10 cellular contexts compared by ENCODE assay signal in genomic region chr2:238286095-238286494, GRCh38. TPM values are rescaled to one million over a fixed set of nuclear protein-coding genes. Genes with fewer than 3 reads are reported as not detected.
DNase-seq lines count a peak whose midpoint lies in the region; ATAC-seq and TF ChIP-seq lines count a peak whose summit lies in the region.
"Had no signal": no experiment of that assay in that cellular context is flagged by ENCODE, and none has a peak within 500 bp of the region (broad histone marks: within the 10 kb centered on the region; RNA-seq: fewer than 3 reads in every experiment).

No MANE protein-coding gene starts in this region.

- peaks cover 10% of the 10 kb centered on the region for H3K4me1 ChIP-seq in right cardiac atrium (ENCODE audit: control insufficient read depth, insufficient read depth, low read length)

- no peaks in the 10 kb centered on the region for H3K9me3 Mint-ChIP-seq in neural crest cell
- H3K9me3 Mint-ChIP-seq in activated CD8-positive, alpha-beta memory T cell treated with anti-CD3 and anti-CD28 coated beads, Interleukin-2, amount 10 ng/mL, durations not matched to agents 7 days and 5 days (ENCODE audit: low read depth), result no peaks in the 10 kb centered on the region

- intact Hi-C loops in right cardiac atrium (cut with DNase I), result no loop called here
- intact Hi-C loops in cardiac septum (cut with DNase I), result no loop called here

- no peaks in the 10 kb centered on the region for H3K36me3 Mint-ChIP-seq in neural crest cell (ENCODE audit: low read depth)
- H3K36me3 Mint-ChIP-seq in activated CD8-positive, alpha-beta memory T cell treated with anti-CD3 and anti-CD28 coated beads, Interleukin-2, amount 10 ng/mL, durations not matched to agents 7 days and 5 days, result no peaks in the 10 kb centered on the region

- H3K27ac Mint-ChIP-seq in neural crest cell (ENCODE audit: unreplicated experiment), result peak overlapping the region; percentile 95
- H3K27ac Mint-ChIP-seq in activated CD8-positive, alpha-beta memory T cell treated with anti-CD3 and anti-CD28 coated beads, Interleukin-2, amount 10 ng/mL, durations not matched to agents 7 days and 5 days, result no peak overlapping the region

- H3K27me3 Mint-ChIP-seq in neural crest cell (ENCODE audit: low read depth), result no peaks in the 10 kb centered on the region
- no peaks in the 10 kb centered on the region for H3K27me3 Mint-ChIP-seq in activated CD8-positive, alpha-beta memory T cell treated with anti-CD3 and anti-CD28 coated beads, Interleukin-2, amount 10 ng/mL, durations not matched to agents 7 days and 5 days

- no peak for ATAC-seq in right cardiac atrium
- no peak for ATAC-seq in GM21526 (IDR thresholded peaks at IDR 0.05; ENCODE audit: low FRiP score, unreplicated experiment)
- ATAC-seq in activated CD8-positive, alpha-beta memory T cell treated with anti-CD3 and anti-CD28 coated beads, Interleukin-2, amount 10 ng/mL, durations not matched to agents 7 days and 5 days, result no peak
- ATAC-seq in HG02678 (IDR thresholded peaks at IDR 0.05; ENCODE audit: unreplicated experiment), result no peak

- no peaks in the 10 kb centered on the region for H3K27me3 ChIP-seq in right cardiac atrium (ENCODE audit: control insufficient read depth, insufficient read depth)

- WGBS in right cardiac atrium, result 45% methylated on average over 7 of the region's 7 CpGs

- no peak for TF ChIP-seq CTCF in neural crest cell (conservative IDR thresholded peaks at IDR 0.05)

- CTCF ChIA-PET in activated CD8-positive, alpha-beta memory T cell treated with anti-CD3 and anti-CD28 coated beads, Interleukin-2, amount 10 ng/mL, durations not matched to agents 7 days and 5 days (lab: Charles Lee), result interaction anchor here (7.6 kb wide), 1 partner anchor 22 kb away, joined by 31 read pairs; no protein-coding TSS in a partner anchor

- peaks cover 52% of the 10 kb centered on the region for H3K4me1 Mint-ChIP-seq in neural crest cell
- H3K4me1 Mint-ChIP-seq in activated CD8-positive, alpha-beta memory T cell treated with anti-CD3 and anti-CD28 coated beads, Interleukin-2, amount 10 ng/mL, durations not matched to agents 7 days and 5 days, result peaks cover 25% of the 10 kb centered on the region

- peak overlapping the region; percentile 85 for H3K4me3 Mint-ChIP-seq in neural crest cell
- H3K4me3 Mint-ChIP-seq in activated CD8-positive, alpha-beta memory T cell treated with anti-CD3 and anti-CD28 coated beads, Interleukin-2, amount 10 ng/mL, durations not matched to agents 7 days and 5 days, result no peak overlapping the region

- H3K27ac ChIP-seq in right cardiac atrium (ENCODE audit: low read length), result peak overlapping the region; percentile 87
- H3K27ac ChIP-seq in epithelial cell of prostate, result peak overlapping the region; percentile 91

- H3K4me3 ChIP-seq in right cardiac atrium (ENCODE audit: low read length), result no peak overlapping the region

- DNase-seq in right cardiac atrium (no peak), cardiac septum (ENCODE audit: low spot score) (no peak), epithelial cell of prostate (ENCODE audit: low read depth, low spot score) (no peak), neural crest cell (ENCODE audit: low read depth, low spot score) (no peak), HPDE6-E6E7 (ENCODE audit: extremely low spot score) (no peak)
- no peak for DNase-seq in activated CD8-positive, alpha-beta memory T cell treated with anti-CD3 and anti-CD28 coated beads, Interleukin-2, amount 10 ng/mL, durations not matched to agents 7 days and 5 days
- DNase-seq: activated effector memory CD4-positive, alpha-beta T cell treated with Interleukin-2 at 50 U/mL for 16 hours; NCI-H1436 had no signal

- no peaks in the 10 kb centered on the region for H3K9me3 ChIP-seq in right cardiac atrium (ENCODE audit: control insufficient read depth, low read length)

RNA-seq across cellular contexts. Expression of gene PER2, which starts 2.3 kb away (rescaled TPM):
- total RNA-seq in right cardiac atrium (1 to 10 TPM; 5.0 to 7.2 (median 6.4) TPM), cardiac septum (13.0 TPM), neural crest cell (8.6 TPM in 2 replicates)
- 3.8 TPM for polyA plus RNA-seq in right cardiac atrium
- 10 to 100 TPM in 1 of 2 experiments, 1 to 10 TPM in 1; 9.1 to 11.5 TPM for total RNA-seq in activated CD8-positive, alpha-beta memory T cell treated with anti-CD3 and anti-CD28 coated beads, Interleukin-2, amount 10 ng/mL, durations not matched to agents 7 days and 5 days

RNA-seq across cellular contexts. Expression of gene TRAF3IP1, which starts 34.2 kb away (rescaled TPM):
- total RNA-seq in right cardiac atrium (10 to 100 TPM; 13.1 to 19.9 (median 17.2) TPM), cardiac septum (16.3 TPM), neural crest cell (19.3 and 20.7 TPM in 2 replicates)
- polyA plus RNA-seq in right cardiac atrium, result 6.3 TPM
- total RNA-seq in activated CD8-positive, alpha-beta memory T cell treated with anti-CD3 and anti-CD28 coated beads, Interleukin-2, amount 10 ng/mL, durations not matched to agents 7 days and 5 days, result 1 to 10 TPM; 6.8 to 8.8 TPM

RNA-seq across cellular contexts. Expression of gene HES6, which starts 46.3 kb away (rescaled TPM):
- total RNA-seq in right cardiac atrium (1 to 10 TPM; 3.4 to 6.1 (median 4.6) TPM), cardiac septum (2.7 TPM), neural crest cell (143 and 152 TPM in 2 replicates)
- polyA plus RNA-seq in right cardiac atrium, result 6.0 TPM
- 1 to 10 TPM; 3.0 to 4.0 TPM for total RNA-seq in activated CD8-positive, alpha-beta memory T cell treated with anti-CD3 and anti-CD28 coated beads, Interleukin-2, amount 10 ng/mL, durations not matched to agents 7 days and 5 days

Comparison
In these comparisons a context has a peak if more than half of its experiments do, and no peak if none do; other contexts are left out.
1. RNA of gene HES6, which starts 46.3 kb away (total RNA-seq): 143 to 152 TPM in neural crest cell; 3.4 to 6.1 TPM in right cardiac atrium, 3.0 to 4.0 TPM in activated CD8-positive, alpha-beta memory T cell treated with anti-CD3 and anti-CD28 coated beads, Interleukin-2, amount 10 ng/mL, durations not matched to agents 7 days and 5 days and 2.7 TPM in cardiac septum (single experiment); every median in the first group is over 10 times any median in the second.